In the genomic region with DNA sequence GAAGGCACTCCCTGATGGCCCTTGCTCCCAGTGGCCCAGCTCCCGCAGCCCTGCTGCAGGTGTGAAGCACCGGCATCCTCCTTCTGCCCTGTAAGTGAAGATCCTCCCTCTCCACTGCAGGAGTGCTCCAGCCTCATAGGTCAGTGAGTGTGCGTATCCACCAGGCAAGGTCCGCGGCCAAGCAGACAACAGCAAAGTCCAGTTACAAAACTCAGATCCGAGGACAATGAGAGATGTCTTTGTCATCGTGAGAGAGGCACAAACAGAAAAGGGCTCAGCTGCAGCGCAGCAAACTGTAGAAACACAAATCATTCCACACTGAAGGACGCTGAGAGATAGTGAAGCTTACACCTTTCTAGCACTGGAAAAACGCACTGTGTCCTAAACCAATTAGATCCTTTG, we compare ENCODE assay signal across 1 cellular context.
A peak's percentile ranks its signal among the peaks of the same experiment; 100 is the strongest.
TF ChIP-seq lines count a peak whose summit lies in the region.

No MANE protein-coding gene starts in this region.

TF ChIP-seq in HepG2, 621 proteins besides CTCF, POLR2A, EP300 and RAD21 (continued from another document and continues in another):
- TF ChIP-seq ZNF703 (CRISPR knock-in tag; IDR thresholded peaks at IDR 0.05; ENCODE audit: borderline replicate concordance) (no peak), RXRB (CRISPR knock-in tag; IDR thresholded peaks at IDR 0.05; ENCODE audit: borderline replicate concordance) (peak; percentile 43; the same call in 1 of the 2 replicates), ZNF772 (CRISPR knock-in tag; IDR thresholded peaks at IDR 0.05) (no peak), SIN3B (IDR thresholded peaks at IDR 0.05; ENCODE audit: low read length) (no peak), SRSF9 (IDR thresholded peaks at IDR 0.05; ENCODE audit: borderline replicate concordance, insufficient read depth, low read depth, low read length, poor library complexity, severe bottlenecking) (no peak), TAF15 (IDR thresholded peaks at IDR 0.05; ENCODE audit: low read depth, low read length, poor library complexity, severe bottlenecking) (no peak), BCL6 (CRISPR knock-in tag; IDR thresholded peaks at IDR 0.05) (peak; percentile 82), ZBTB42 (CRISPR knock-in tag; IDR thresholded peaks at IDR 0.05) (no peak), ZNF296 (CRISPR knock-in tag; conservative IDR thresholded peaks at IDR 0.05) (no peak), MAF1 (CRISPR knock-in tag; IDR thresholded peaks at IDR 0.05; ENCODE audit: borderline replicate concordance) (no peak), HNF4A (CRISPR knock-in tag; IDR thresholded peaks at IDR 0.05) (peak; percentile 83), ZFP36 (IDR thresholded peaks at IDR 0.05; ENCODE audit: borderline replicate concordance, low read depth, low read length, partially characterized antibody) (no peak), XRCC5 (optimal IDR thresholded peaks at IDR 0.05; ENCODE audit: low read length) (peak; percentile 67), ZNF674 (CRISPR knock-in tag; IDR thresholded peaks at IDR 0.05; ENCODE audit: low read depth) (no peak), MLLT10 (CRISPR knock-in tag; IDR thresholded peaks at IDR 0.05) (no peak), GLI4 (CRISPR knock-in tag; IDR thresholded peaks at IDR 0.05; ENCODE audit: borderline replicate concordance) (no peak), GATAD2A (CRISPR knock-in tag; IDR thresholded peaks at IDR 0.05) (peak; percentile 65), SRSF4 (IDR thresholded peaks at IDR 0.05; ENCODE audit: low read depth, low read length, poor library complexity, severe bottlenecking) (no peak), FOXJ3 (CRISPR knock-in tag; IDR thresholded peaks at IDR 0.05; ENCODE audit: borderline replicate concordance) (no peak), GABPB1 (CRISPR knock-in tag; IDR thresholded peaks at IDR 0.05) (no peak), EEA1 (CRISPR knock-in tag; IDR thresholded peaks at IDR 0.05; ENCODE audit: borderline replicate concordance) (no peak), ZSCAN22 (CRISPR knock-in tag; IDR thresholded peaks at IDR 0.05) (no peak), BRCA1 (CRISPR knock-in tag; IDR thresholded peaks at IDR 0.05) (no peak), JARID2 (CRISPR knock-in tag; IDR thresholded peaks at IDR 0.05; ENCODE audit: insufficient replicate concordance) (no peak), ZNF878 (CRISPR knock-in tag; IDR thresholded peaks at IDR 0.05) (no peak), ZNF234 (CRISPR knock-in tag; conservative IDR thresholded peaks at IDR 0.05) (no peak), AKAP8 (CRISPR knock-in tag; IDR thresholded peaks at IDR 0.05) (no peak), ZNF781 (CRISPR knock-in tag; IDR thresholded peaks at IDR 0.05; ENCODE audit: borderline replicate concordance, not compliant biosample characterization) (no peak), KMT2A (CRISPR knock-in tag; IDR thresholded peaks at IDR 0.05) (no peak), SRY (CRISPR knock-in tag; IDR thresholded peaks at IDR 0.05) (no peak), SIN3A (IDR thresholded peaks at IDR 0.05; ENCODE audit: borderline replicate concordance, low read depth, low read length) (no peak), SUZ12 (IDR thresholded peaks at IDR 0.05; ENCODE audit: low read depth, low read length) (no peak), ZNF614 (CRISPR knock-in tag; IDR thresholded peaks at IDR 0.05; ENCODE audit: borderline replicate concordance) (no peak), DR1 (CRISPR knock-in tag; IDR thresholded peaks at IDR 0.05) (no peak)
- TF ChIP-seq, protein P1, sequence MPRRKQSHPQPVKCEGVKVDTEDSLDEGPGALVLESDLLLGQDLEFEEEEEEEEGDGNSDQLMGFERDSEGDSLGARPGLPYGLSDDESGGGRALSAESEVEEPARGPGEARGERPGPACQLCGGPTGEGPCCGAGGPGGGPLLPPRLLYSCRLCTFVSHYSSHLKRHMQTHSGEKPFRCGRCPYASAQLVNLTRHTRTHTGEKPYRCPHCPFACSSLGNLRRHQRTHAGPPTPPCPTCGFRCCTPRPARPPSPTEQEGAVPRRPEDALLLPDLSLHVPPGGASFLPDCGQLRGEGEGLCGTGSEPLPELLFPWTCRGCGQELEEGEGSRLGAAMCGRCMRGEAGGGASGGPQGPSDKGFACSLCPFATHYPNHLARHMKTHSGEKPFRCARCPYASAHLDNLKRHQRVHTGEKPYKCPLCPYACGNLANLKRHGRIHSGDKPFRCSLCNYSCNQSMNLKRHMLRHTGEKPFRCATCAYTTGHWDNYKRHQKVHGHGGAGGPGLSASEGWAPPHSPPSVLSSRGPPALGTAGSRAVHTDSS (CRISPR knock-in tag; conservative IDR thresholded peaks at IDR 0.05): no peak
- TF ChIP-seq, protein P2, sequence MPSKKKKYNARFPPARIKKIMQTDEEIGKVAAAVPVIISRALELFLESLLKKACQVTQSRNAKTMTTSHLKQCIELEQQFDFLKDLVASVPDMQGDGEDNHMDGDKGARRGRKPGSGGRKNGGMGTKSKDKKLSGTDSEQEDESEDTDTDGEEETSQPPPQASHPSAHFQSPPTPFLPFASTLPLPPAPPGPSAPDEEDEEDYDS (CRISPR knock-in tag; IDR thresholded peaks at IDR 0.05): no peak; the same call in 1 of the 2 replicates
- TF ChIP-seq, protein P3, sequence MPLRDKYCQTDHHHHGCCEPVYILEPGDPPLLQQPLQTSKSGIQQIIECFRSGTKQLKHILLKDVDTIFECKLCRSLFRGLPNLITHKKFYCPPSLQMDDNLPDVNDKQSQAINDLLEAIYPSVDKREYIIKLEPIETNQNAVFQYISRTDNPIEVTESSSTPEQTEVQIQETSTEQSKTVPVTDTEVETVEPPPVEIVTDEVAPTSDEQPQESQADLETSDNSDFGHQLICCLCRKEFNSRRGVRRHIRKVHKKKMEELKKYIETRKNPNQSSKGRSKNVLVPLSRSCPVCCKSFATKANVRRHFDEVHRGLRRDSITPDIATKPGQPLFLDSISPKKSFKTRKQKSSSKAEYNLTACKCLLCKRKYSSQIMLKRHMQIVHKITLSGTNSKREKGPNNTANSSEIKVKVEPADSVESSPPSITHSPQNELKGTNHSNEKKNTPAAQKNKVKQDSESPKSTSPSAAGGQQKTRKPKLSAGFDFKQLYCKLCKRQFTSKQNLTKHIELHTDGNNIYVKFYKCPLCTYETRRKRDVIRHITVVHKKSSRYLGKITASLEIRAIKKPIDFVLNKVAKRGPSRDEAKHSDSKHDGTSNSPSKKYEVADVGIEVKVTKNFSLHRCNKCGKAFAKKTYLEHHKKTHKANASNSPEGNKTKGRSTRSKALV (CRISPR knock-in tag; IDR thresholded peaks at IDR 0.05): no peak
- TF ChIP-seq, protein P4, sequence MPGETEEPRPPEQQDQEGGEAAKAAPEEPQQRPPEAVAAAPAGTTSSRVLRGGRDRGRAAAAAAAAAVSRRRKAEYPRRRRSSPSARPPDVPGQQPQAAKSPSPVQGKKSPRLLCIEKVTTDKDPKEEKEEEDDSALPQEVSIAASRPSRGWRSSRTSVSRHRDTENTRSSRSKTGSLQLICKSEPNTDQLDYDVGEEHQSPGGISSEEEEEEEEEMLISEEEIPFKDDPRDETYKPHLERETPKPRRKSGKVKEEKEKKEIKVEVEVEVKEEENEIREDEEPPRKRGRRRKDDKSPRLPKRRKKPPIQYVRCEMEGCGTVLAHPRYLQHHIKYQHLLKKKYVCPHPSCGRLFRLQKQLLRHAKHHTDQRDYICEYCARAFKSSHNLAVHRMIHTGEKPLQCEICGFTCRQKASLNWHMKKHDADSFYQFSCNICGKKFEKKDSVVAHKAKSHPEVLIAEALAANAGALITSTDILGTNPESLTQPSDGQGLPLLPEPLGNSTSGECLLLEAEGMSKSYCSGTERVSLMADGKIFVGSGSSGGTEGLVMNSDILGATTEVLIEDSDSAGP (CRISPR knock-in tag; IDR thresholded peaks at IDR 0.05; ENCODE audit: borderline replicate concordance): peak; percentile 56; the same call in 1 of the 2 replicates
- TF ChIP-seq, protein P5, sequence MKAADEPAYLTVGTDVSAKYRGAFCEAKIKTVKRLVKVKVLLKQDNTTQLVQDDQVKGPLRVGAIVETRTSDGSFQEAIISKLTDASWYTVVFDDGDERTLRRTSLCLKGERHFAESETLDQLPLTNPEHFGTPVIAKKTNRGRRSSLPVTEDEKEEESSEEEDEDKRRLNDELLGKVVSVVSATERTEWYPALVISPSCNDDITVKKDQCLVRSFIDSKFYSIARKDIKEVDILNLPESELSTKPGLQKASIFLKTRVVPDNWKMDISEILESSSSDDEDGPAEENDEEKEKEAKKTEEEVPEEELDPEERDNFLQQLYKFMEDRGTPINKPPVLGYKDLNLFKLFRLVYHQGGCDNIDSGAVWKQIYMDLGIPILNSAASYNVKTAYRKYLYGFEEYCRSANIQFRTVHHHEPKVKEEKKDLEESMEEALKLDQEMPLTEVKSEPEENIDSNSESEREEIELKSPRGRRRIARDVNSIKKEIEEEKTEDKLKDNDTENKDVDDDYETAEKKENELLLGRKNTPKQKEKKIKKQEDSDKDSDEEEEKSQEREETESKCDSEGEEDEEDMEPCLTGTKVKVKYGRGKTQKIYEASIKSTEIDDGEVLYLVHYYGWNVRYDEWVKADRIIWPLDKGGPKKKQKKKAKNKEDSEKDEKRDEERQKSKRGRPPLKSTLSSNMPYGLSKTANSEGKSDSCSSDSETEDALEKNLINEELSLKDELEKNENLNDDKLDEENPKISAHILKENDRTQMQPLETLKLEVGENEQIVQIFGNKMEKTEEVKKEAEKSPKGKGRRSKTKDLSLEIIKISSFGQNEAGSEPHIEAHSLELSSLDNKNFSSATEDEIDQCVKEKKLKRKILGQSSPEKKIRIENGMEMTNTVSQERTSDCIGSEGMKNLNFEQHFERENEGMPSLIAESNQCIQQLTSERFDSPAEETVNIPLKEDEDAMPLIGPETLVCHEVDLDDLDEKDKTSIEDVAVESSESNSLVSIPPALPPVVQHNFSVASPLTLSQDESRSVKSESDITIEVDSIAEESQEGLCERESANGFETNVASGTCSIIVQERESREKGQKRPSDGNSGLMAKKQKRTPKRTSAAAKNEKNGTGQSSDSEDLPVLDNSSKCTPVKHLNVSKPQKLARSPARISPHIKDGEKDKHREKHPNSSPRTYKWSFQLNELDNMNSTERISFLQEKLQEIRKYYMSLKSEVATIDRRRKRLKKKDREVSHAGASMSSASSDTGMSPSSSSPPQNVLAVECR (CRISPR knock-in tag; IDR thresholded peaks at IDR 0.05; ENCODE audit: borderline replicate concordance): peak; percentile 50; the same call in 1 of the 2 replicates
- TF ChIP-seq, protein P6, sequence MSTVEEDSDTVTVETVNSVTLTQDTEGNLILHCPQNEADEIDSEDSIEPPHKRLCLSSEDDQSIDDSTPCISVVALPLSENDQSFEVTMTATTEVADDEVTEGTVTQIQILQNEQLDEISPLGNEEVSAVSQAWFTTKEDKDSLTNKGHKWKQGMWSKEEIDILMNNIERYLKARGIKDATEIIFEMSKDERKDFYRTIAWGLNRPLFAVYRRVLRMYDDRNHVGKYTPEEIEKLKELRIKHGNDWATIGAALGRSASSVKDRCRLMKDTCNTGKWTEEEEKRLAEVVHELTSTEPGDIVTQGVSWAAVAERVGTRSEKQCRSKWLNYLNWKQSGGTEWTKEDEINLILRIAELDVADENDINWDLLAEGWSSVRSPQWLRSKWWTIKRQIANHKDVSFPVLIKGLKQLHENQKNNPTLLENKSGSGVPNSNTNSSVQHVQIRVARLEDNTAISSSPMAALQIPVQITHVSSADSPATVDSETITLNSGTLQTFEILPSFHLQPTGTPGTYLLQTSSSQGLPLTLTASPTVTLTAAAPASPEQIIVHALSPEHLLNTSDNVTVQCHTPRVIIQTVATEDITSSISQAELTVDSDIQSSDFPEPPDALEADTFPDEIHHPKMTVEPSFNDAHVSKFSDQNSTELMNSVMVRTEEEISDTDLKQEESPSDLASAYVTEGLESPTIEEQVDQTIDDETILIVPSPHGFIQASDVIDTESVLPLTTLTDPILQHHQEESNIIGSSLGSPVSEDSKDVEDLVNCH (CRISPR knock-in tag; IDR thresholded peaks at IDR 0.05): no peak
- TF ChIP-seq, protein P7, sequence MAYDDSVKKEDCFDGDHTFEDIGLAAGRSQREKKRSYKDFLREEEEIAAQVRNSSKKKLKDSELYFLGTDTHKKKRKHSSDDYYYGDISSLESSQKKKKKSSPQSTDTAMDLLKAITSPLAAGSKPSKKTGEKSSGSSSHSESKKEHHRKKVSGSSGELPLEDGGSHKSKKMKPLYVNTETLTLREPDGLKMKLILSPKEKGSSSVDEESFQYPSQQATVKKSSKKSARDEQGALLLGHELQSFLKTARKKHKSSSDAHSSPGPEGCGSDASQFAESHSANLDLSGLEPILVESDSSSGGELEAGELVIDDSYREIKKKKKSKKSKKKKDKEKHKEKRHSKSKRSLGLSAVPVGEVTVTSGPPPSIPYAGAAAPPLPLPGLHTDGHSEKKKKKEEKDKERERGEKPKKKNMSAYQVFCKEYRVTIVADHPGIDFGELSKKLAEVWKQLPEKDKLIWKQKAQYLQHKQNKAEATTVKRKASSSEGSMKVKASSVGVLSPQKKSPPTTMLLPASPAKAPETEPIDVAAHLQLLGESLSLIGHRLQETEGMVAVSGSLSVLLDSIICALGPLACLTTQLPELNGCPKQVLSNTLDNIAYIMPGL (CRISPR knock-in tag; IDR thresholded peaks at IDR 0.05; ENCODE audit: borderline replicate concordance in 1 of 2, low read depth in 1 of 2): no peak
- TF ChIP-seq, protein P8, sequence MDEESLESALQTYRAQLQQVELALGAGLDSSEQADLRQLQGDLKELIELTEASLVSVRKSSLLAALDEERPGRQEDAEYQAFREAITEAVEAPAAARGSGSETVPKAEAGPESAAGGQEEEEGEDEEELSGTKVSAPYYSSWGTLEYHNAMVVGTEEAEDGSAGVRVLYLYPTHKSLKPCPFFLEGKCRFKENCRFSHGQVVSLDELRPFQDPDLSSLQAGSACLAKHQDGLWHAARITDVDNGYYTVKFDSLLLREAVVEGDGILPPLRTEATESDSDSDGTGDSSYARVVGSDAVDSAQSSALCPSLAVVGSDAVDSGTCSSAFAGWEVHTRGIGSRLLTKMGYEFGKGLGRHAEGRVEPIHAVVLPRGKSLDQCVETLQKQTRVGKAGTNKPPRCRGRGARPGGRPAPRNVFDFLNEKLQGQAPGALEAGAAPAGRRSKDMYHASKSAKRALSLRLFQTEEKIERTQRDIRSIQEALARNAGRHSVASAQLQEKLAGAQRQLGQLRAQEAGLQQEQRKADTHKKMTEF (CRISPR knock-in tag; IDR thresholded peaks at IDR 0.05): no peak
- TF ChIP-seq, protein P9, sequence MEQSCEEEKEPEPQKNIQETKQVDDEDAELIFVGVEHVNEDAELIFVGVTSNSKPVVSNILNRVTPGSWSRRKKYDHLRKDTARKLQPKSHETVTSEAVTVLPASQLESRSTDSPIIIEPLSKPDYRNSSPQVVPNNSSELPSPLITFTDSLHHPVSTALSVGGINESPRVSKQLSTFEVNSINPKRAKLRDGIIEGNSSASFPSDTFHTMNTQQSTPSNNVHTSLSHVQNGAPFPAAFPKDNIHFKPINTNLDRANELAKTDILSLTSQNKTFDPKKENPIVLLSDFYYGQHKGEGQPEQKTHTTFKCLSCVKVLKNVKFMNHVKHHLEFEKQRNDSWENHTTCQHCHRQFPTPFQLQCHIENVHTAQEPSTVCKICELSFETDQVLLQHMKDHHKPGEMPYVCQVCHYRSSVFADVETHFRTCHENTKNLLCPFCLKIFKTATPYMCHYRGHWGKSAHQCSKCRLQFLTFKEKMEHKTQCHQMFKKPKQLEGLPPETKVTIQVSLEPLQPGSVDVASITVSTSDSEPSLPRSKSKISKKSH (CRISPR knock-in tag; IDR thresholded peaks at IDR 0.05; ENCODE audit: borderline replicate concordance): no peak
